5 cellular contexts compared by ENCODE assay signal in the genomic region with DNA sequence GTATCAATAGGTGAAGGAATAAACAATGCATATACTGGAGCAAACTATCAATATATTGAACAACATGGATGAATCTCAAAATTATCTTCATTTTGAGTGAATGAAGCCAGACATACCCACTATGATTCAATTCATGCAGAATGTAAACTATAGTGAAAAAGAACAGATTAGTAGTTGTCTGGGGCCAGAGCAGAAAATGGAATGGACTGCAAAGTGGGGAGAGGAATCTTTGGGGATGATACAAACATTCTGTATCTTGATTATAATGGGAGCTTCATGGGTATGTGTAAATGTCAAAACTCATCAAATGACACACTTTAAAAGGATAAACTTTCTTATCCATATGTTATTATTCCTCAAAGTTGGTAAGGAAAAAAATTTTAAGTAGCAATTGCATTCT. TPM values are rescaled to one million over a fixed set of nuclear protein-coding genes. Genes with fewer than 3 reads are reported as not detected.
DNase-seq lines count a peak whose midpoint lies in the region; ATAC-seq, FAIRE-seq and TF ChIP-seq lines count a peak whose summit lies in the region.
"Not testable (repeated sequence)": the region's sequence is repeated elsewhere in the genome, so short reads cannot be mapped to it uniquely, and the experiment has no call there.

No MANE protein-coding gene starts in this region.

- TF ChIP-seq CTCF in A673 (conservative IDR thresholded peaks at IDR 0.05; ENCODE audit: low read depth, low read length); pancreas (IDR thresholded peaks at IDR 0.05): not testable (repeated sequence)

- H3K9ac ChIP-seq in adipocyte (ENCODE audit: low read length), result not testable (repeated sequence)

- peak; percentile 14 for FAIRE-seq in colon (lab: Jason Lieb, UNC)
- FAIRE-seq in pancreas (lab: Jason Lieb, UNC), result peak; percentile 80

- H3K27me3 ChIP-seq in A673 (replicated peaks; ENCODE audit: insufficient read depth, low read depth, low read length, poor library complexity); adipocyte (replicated peaks; ENCODE audit: control insufficient read depth, insufficient read depth, low read length); pancreas: not testable (repeated sequence)

- POLR2A ChIA-PET in A673 (lab: Charles Lee; ENCODE audit: low non-redundant PET), result not testable (repeated sequence)

- intact Hi-C loops in A673 (cut with micrococcal nuclease; ENCODE audit: unreplicated experiment); pancreas (cut with DNase I): not testable (repeated sequence)

- not testable (repeated sequence) for H3K4me3 ChIP-seq in A673 (ENCODE audit: low read depth, low read length, poor library complexity, severe bottlenecking); adipocyte (ENCODE audit: low read length); pancreas

- peaks cover 14% of the 10 kb centered on the region for H3K4me1 ChIP-seq in A673 (ENCODE audit: insufficient read depth, low read length, poor library complexity, severe bottlenecking)
- H3K4me1 ChIP-seq in adipocyte (ENCODE audit: control insufficient read depth, insufficient read depth, low read length); pancreas: not testable (repeated sequence)

- ATAC-seq in pancreas, result not testable (repeated sequence)

- H3K36me3 ChIP-seq in A673 (ENCODE audit: insufficient read depth, low read length, poor library complexity, severe bottlenecking); adipocyte (ENCODE audit: control insufficient read depth, insufficient read depth, low read length, severe bottlenecking); pancreas: not testable (repeated sequence)

- peak overlapping the region; percentile 37 for H3K27ac ChIP-seq in A673 (ENCODE audit: low read depth, low read length, poor library complexity, severe bottlenecking)
- not testable (repeated sequence) for H3K27ac ChIP-seq in pancreas

- BruUV-seq in A673 (replicated peaks; lab: Mats Ljungman, UMichigan), result not testable (repeated sequence)

- not testable (repeated sequence) for DNase-seq in A673 (ENCODE audit: low spot score); pancreas
- DNase-seq in adipocyte (ENCODE audit: low read depth) (peak; percentile 2), iris pigment epithelial cell (ENCODE audit: low read depth) (peak; percentile 31)

- CTCF ChIA-PET in A673 (lab: Charles Lee), result not testable (repeated sequence)

- not testable (repeated sequence) for H3K9me3 ChIP-seq in A673 (ENCODE audit: low read depth, low read length, poor library complexity, severe bottlenecking); adipocyte (ENCODE audit: control insufficient read depth, low read length); pancreas

RNA-seq across cellular contexts. Expression of gene PARG, which starts 23.9 kb away (rescaled TPM):
- 42.4 and 44.8 TPM in 2 replicates for total RNA-seq in A673 (2021)
- 10 to 100 TPM in 3 of 6 donors, 1 to 10 TPM in 3; 7.1 to 14.9 (median 10.0) TPM for total RNA-seq in pancreas
- 1 to 10 TPM; 3.1 to 6.5 TPM for polyA plus RNA-seq in pancreas

RNA-seq across cellular contexts. Expression of gene TIMM23B, which starts 23.9 kb away (rescaled TPM):
- total RNA-seq in A673 (2021) (20.6 and 21.5 TPM in 2 replicates), pancreas (10 to 100 TPM in 1 of 6 donors, 1 to 10 TPM in 5; 7.2 to 10.8 (median 8.5) TPM)
- polyA plus RNA-seq in pancreas, result 10 to 100 TPM in 1 of 2 donors, 1 to 10 TPM in 1; 8.9 to 13.1 TPM
